Comparison of ENCODE assay signal across 1 cellular context in the genomic region with DNA sequence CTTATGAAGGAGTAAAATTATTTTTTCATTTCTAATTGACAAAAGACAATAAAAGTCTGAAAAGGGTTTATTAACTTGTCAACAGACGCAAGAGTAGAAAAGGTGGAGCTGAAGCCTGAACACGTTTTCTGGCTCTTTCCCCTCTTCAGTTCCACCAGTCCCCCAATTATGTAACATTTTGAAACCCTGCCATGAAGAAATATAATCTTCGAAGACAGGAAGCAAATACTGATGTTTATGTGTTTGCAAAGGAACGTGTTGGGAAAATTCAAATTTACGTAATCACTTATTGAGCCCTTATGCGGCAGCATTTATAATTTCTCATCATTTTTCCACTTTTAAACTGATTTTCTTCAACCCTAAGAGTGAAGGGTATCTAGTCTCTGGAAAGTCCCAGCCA.
TF ChIP-seq lines count a peak whose summit lies in the region.

No MANE protein-coding gene starts in this region.

TF ChIP-seq in HEK293, 187 proteins besides CTCF, POLR2A, EP300 and RAD21 (continued from another document):
- TF ChIP-seq ZNF518A (tag by site-specific recombination; conservative IDR thresholded peaks at IDR 0.05; ENCODE audit: low read depth) (no peak), ZNF561 (tag by site-specific recombination; IDR thresholded peaks at IDR 0.05; ENCODE audit: borderline replicate concordance) (no peak)
